ENCODE assay signal across 8 cellular contexts in the genomic region with DNA sequence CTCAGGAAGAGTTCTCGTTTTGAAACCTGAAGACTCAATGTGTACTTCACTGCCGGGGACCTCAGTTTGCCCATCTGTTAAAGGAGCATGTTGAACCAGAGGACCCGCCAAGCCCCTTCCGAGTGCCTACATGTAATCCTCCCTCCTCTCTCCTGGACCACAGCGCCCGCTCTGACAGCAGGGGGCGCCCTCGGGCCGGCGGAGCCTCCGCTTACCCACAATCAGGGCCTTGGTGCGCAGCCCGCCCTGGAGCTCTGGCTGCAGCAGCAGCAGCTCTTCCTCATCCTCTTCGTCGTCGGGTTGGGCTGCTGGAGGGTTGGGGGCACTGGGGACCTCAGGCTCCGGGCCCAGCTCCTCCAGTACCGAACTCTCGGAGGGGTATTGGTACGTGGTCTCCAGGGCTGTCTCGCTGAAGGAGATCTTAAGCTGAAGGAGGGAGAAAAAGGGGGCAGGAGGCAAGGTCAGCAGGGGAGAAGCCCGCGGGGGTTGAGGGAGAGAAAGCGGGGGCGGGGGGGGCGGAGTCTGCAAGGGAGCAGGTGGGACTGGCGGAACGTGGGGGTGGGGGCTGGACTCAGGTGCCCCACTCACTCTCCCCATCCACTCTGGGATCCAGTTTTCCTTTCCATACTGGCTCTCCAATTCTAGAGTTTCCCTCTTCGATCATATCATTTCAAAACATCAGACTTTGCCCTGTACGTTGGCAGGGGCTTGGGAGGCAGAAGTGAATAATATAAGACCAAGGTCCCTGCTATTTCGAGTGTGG. TPM values are rescaled to one million over a fixed set of nuclear protein-coding genes. Genes with fewer than 3 reads are reported as not detected.
DNase-seq lines count a peak whose midpoint lies in the region; ATAC-seq, FAIRE-seq and TF ChIP-seq lines count a peak whose summit lies in the region.

No MANE protein-coding gene starts in this region.

- WGBS in pancreas, 2 donors: 8 to 11% methylated on average over 28 to 31 of the region's 31 CpGs
- 13% methylated on average over 31 of the region's 31 CpGs for WGBS in thymus

- peak; percentile 92 for TF ChIP-seq CTCF in LNCaP clone FGC (IDR thresholded peaks at IDR 0.05; ENCODE audit: control insufficient read depth, extremely low read depth, insufficient read depth)
- TF ChIP-seq CTCF in glutamatergic neuron (IDR thresholded peaks at IDR 0.05; ENCODE audit: partially characterized antibody, unreplicated experiment): peak; percentile 92
- peak; percentile 88 to 95 (median 92) for TF ChIP-seq CTCF in pancreas (IDR thresholded peaks at IDR 0.05)

- peak overlapping the region; percentile 89 for H3K27ac Mint-ChIP-seq in activated naive CD4-positive, alpha-beta T cell treated with anti-CD3 and anti-CD28 coated beads, Interleukin-2, amount 50 U/mL, for 24 hours
- peak overlapping the region; percentile 55 for H3K27ac Mint-ChIP-seq in glutamatergic neuron (ENCODE audit: unreplicated experiment)

- H3K4me1 Mint-ChIP-seq in activated naive CD4-positive, alpha-beta T cell treated with anti-CD3 and anti-CD28 coated beads, Interleukin-2, amount 50 U/mL, for 24 hours: peaks cover 37% of the 10 kb centered on the region
- H3K4me1 Mint-ChIP-seq in glutamatergic neuron (ENCODE audit: low read depth, unreplicated experiment): peaks cover 28% of the 10 kb centered on the region

- no peaks in the 10 kb centered on the region for H3K9me3 ChIP-seq in pancreas
- H3K9me3 ChIP-seq in thymus (ENCODE audit: control insufficient read depth): no peaks in the 10 kb centered on the region

- H3K27me3 ChIP-seq in pancreas (no peaks in the 10 kb centered on the region), thymus (ENCODE audit: control insufficient read depth, insufficient read depth) (no peaks in the 10 kb centered on the region)

- peaks cover 0 to 8% (median 0%) of the 10 kb centered on the region in 3 donors for H3K36me3 ChIP-seq in pancreas
- peaks cover 45% of the 10 kb centered on the region for H3K36me3 ChIP-seq in thymus (ENCODE audit: control insufficient read depth, insufficient read depth)

- H3K27ac ChIP-seq in pancreas: peak overlapping the region in 1 of 4 donors; percentile 8
- H3K27ac ChIP-seq in thymus (ENCODE audit: low read depth): peak overlapping the region; percentile 43

- ATAC-seq in SK-N-SH treated with all-trans-retinoic acid at 6 μM for 48 hours (peak; percentile 72), pancreas (peak; percentile 88 to 93 (median 90))

- H3K4me3 ChIP-seq in LNCaP clone FGC (ENCODE audit: low read depth, low read length) (no peak overlapping the region), pancreas (peak overlapping the region in 1 of 4 donors; percentile 78), thymus (ENCODE audit: low read length) (peak overlapping the region; percentile 35)

- DNase-seq in NCI-H345 (lab: John Stamatoyannopoulos, UW) (peak; percentile 57), NCI-H345 treated with DMSO at 0.1 percent for 48 hours (lab: John Stamatoyannopoulos, UW; ENCODE audit: unreplicated experiment) (no peak), LNCaP clone FGC (ENCODE audit: low read depth) (no peak), glutamatergic neuron (peak; percentile 95), pancreas (peak; percentile 74 to 97 (median 88))

- no peaks in the 10 kb centered on the region for H3K27me3 Mint-ChIP-seq in activated naive CD4-positive, alpha-beta T cell treated with anti-CD3 and anti-CD28 coated beads, Interleukin-2, amount 50 U/mL, for 24 hours
- peaks cover 11% of the 10 kb centered on the region for H3K27me3 Mint-ChIP-seq in glutamatergic neuron (ENCODE audit: unreplicated experiment)

- H3K4me1 ChIP-seq in pancreas (no peaks in the 10 kb centered on the region), thymus (ENCODE audit: control insufficient read depth, insufficient read depth, low read length) (peaks cover 23% of the 10 kb centered on the region)

- peak overlapping the region; percentile 91 for H3K4me3 Mint-ChIP-seq in activated naive CD4-positive, alpha-beta T cell treated with anti-CD3 and anti-CD28 coated beads, Interleukin-2, amount 50 U/mL, for 24 hours
- H3K4me3 Mint-ChIP-seq in glutamatergic neuron (ENCODE audit: unreplicated experiment): peak overlapping the region; percentile 90

- intact Hi-C loops in pancreas (cut with DNase I): no loop called here

- no peaks in the 10 kb centered on the region for H3K9me3 Mint-ChIP-seq in activated naive CD4-positive, alpha-beta T cell treated with anti-CD3 and anti-CD28 coated beads, Interleukin-2, amount 50 U/mL, for 24 hours
- H3K9me3 Mint-ChIP-seq in glutamatergic neuron (ENCODE audit: unreplicated experiment): peaks cover 10% of the 10 kb centered on the region

- FAIRE-seq in pancreas (lab: Jason Lieb, UNC): no peak

- peaks cover 33% of the 10 kb centered on the region for H3K36me3 Mint-ChIP-seq in activated naive CD4-positive, alpha-beta T cell treated with anti-CD3 and anti-CD28 coated beads, Interleukin-2, amount 50 U/mL, for 24 hours
- peaks cover 6% of the 10 kb centered on the region for H3K36me3 Mint-ChIP-seq in glutamatergic neuron (ENCODE audit: unreplicated experiment)

TF ChIP-seq in SK-N-SH treated with all-trans-retinoic acid at 6 μM for 48 hours, 23 proteins besides CTCF, POLR2A, EP300 and RAD21 (continues in another document):
- TF ChIP-seq ZFP3 (CRISPR knock-in tag; IDR thresholded peaks at IDR 0.05) (no peak), ZNF8 (CRISPR knock-in tag; IDR thresholded peaks at IDR 0.05) (no peak), TCF4 (CRISPR knock-in tag; IDR thresholded peaks at IDR 0.05; ENCODE audit: borderline replicate concordance) (no peak), OSR1 (CRISPR knock-in tag; IDR thresholded peaks at IDR 0.05) (no peak), PPARA (CRISPR knock-in tag; IDR thresholded peaks at IDR 0.05; ENCODE audit: borderline replicate concordance) (no peak), ARNTL (CRISPR knock-in tag; IDR thresholded peaks at IDR 0.05; ENCODE audit: borderline replicate concordance, low read depth) (no peak), CSDC2 (CRISPR knock-in tag; IDR thresholded peaks at IDR 0.05) (no peak)
- TF ChIP-seq, protein P1, sequence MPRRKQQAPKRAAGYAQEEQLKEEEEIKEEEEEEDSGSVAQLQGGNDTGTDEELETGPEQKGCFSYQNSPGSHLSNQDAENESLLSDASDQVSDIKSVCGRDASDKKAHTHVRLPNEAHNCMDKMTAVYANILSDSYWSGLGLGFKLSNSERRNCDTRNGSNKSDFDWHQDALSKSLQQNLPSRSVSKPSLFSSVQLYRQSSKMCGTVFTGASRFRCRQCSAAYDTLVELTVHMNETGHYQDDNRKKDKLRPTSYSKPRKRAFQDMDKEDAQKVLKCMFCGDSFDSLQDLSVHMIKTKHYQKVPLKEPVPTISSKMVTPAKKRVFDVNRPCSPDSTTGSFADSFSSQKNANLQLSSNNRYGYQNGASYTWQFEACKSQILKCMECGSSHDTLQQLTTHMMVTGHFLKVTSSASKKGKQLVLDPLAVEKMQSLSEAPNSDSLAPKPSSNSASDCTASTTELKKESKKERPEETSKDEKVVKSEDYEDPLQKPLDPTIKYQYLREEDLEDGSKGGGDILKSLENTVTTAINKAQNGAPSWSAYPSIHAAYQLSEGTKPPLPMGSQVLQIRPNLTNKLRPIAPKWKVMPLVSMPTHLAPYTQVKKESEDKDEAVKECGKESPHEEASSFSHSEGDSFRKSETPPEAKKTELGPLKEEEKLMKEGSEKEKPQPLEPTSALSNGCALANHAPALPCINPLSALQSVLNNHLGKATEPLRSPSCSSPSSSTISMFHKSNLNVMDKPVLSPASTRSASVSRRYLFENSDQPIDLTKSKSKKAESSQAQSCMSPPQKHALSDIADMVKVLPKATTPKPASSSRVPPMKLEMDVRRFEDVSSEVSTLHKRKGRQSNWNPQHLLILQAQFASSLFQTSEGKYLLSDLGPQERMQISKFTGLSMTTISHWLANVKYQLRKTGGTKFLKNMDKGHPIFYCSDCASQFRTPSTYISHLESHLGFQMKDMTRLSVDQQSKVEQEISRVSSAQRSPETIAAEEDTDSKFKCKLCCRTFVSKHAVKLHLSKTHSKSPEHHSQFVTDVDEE (CRISPR knock-in tag; IDR thresholded peaks at IDR 0.05): no peak
- TF ChIP-seq, protein P2, sequence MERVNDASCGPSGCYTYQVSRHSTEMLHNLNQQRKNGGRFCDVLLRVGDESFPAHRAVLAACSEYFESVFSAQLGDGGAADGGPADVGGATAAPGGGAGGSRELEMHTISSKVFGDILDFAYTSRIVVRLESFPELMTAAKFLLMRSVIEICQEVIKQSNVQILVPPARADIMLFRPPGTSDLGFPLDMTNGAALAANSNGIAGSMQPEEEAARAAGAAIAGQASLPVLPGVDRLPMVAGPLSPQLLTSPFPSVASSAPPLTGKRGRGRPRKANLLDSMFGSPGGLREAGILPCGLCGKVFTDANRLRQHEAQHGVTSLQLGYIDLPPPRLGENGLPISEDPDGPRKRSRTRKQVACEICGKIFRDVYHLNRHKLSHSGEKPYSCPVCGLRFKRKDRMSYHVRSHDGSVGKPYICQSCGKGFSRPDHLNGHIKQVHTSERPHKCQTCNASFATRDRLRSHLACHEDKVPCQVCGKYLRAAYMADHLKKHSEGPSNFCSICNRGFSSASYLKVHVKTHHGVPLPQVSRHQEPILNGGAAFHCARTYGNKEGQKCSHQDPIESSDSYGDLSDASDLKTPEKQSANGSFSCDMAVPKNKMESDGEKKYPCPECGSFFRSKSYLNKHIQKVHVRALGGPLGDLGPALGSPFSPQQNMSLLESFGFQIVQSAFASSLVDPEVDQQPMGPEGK (CRISPR knock-in tag; IDR thresholded peaks at IDR 0.05; ENCODE audit: borderline replicate concordance): no peak

RNA-seq across cellular contexts. Expression of a gene that starts 6.3 kb away (rescaled TPM):
- total RNA-seq in glutamatergic neuron (ENCODE audit: unreplicated experiment) (26.9 TPM), pancreas (10 to 100 TPM; 10.9 to 16.2 (median 13.0) TPM)
- polyA plus RNA-seq in pancreas (10 to 100 TPM; 41.1 to 44.4 TPM), thymus (48.0 TPM)

RNA-seq across cellular contexts. Expression of a gene that starts 7.3 kb away (rescaled TPM):
- total RNA-seq in glutamatergic neuron (ENCODE audit: unreplicated experiment): 175 TPM
- 10 to 100 TPM in 2 of 6 donors, 1 to 10 TPM in 4; 5.3 to 27.2 (median 7.8) TPM for total RNA-seq in pancreas
- polyA plus RNA-seq in pancreas: 10 to 100 TPM; 25.8 to 27.1 TPM
- polyA plus RNA-seq in thymus: 115 TPM

RNA-seq across cellular contexts. Expression of a gene that starts 11.6 kb away (rescaled TPM):
- 52.2 TPM for total RNA-seq in glutamatergic neuron (ENCODE audit: unreplicated experiment)
- 1 to 10 TPM; 3.3 to 7.9 (median 4.6) TPM for total RNA-seq in pancreas
- polyA plus RNA-seq in pancreas: 10 to 100 TPM; 18.2 to 23.6 TPM
- polyA plus RNA-seq in thymus: 10.4 TPM

RNA-seq across cellular contexts. Expression of a gene that starts 32.2 kb away (rescaled TPM):
- total RNA-seq in glutamatergic neuron (ENCODE audit: unreplicated experiment): 13.7 TPM
- 10 to 100 TPM in 3 of 6 donors, 1 to 10 TPM in 3; 7.9 to 12.9 (median 9.9) TPM for total RNA-seq in pancreas
- polyA plus RNA-seq in pancreas: 10 to 100 TPM; 33.9 to 57.1 TPM
- 24.0 TPM for polyA plus RNA-seq in thymus

RNA-seq across cellular contexts. Expression of a gene that starts 37.9 kb away (rescaled TPM):
- total RNA-seq in glutamatergic neuron (ENCODE audit: unreplicated experiment): 50.4 TPM
- 10 to 100 TPM; 12.3 to 18.7 (median 13.5) TPM for total RNA-seq in pancreas
- polyA plus RNA-seq in pancreas: 10 to 100 TPM; 18.9 to 28.0 TPM
- 21.6 TPM for polyA plus RNA-seq in thymus

Comparison
In these comparisons a context has a peak if more than half of its experiments do, and no peak if none do; other contexts are left out.
1. DNase-seq: peak in NCI-H345 (single experiment), glutamatergic neuron (single experiment) and pancreas (6 of 6); none in NCI-H345 treated with DMSO at 0.1 percent for 48 hours (single experiment) and LNCaP clone FGC (single experiment).
2. Peak in every context shown above with its lines, with median percentiles within 50 percentile points of each other: CTCF ChIP-seq.